In genomic region chr17:8186446-8186786, GRCh38 we compare ENCODE assay signal across 9 cellular contexts. TPM values are rescaled to one million over a fixed set of nuclear protein-coding genes. Genes with fewer than 3 reads are reported as not detected.
A peak's percentile ranks its signal among the peaks of the same experiment; 100 is the strongest.
DNase-seq lines count a peak whose midpoint lies in the region; ATAC-seq and TF ChIP-seq lines count a peak whose summit lies in the region.
"Had no signal": no experiment of that assay in that cellular context is flagged by ENCODE, and none has a peak within 500 bp of the region (broad histone marks: within the 10 kb centered on the region; RNA-seq: fewer than 3 reads in every experiment).

No MANE protein-coding gene starts in this region.

- peaks cover 9% of the 10 kb centered on the region for H3K4me1 ChIP-seq in GM23338 (ENCODE audit: insufficient read depth)
- peaks cover 9 to 25% of the 10 kb centered on the region in 2 experiments; a peak in 3 of 4 replicates for H3K4me1 ChIP-seq in SK-N-SH (ENCODE audit: control insufficient read depth in 1 of 2, insufficient read depth in 2 of 2, low read depth in 1 of 2, low read length in 1 of 2)
- H3K4me1 ChIP-seq in iPS-18a (ENCODE audit: control insufficient read depth, low read depth, low read length) = peaks cover 8% of the 10 kb centered on the region
- peaks cover 47% of the 10 kb centered on the region for H3K4me1 ChIP-seq in suprapubic skin

- peaks cover 22% of the 10 kb centered on the region for H3K27me3 Mint-ChIP-seq in GM23338 (ENCODE audit: insufficient read depth, low read depth, poor library complexity)
- peaks cover 16% of the 10 kb centered on the region for H3K27me3 Mint-ChIP-seq in T-helper 2 cell treated with Interferon-gamma antibody and Interleukin-4, amounts not matched to agents 5 μg/mL and 100 μg/mL, for 36 hours (ENCODE audit: low read depth)
- H3K27me3 Mint-ChIP-seq: activated B cell treated with CpG ODN at 0.5 μM for 24 hours had no signal

- H3K27ac Mint-ChIP-seq in GM23338 = no peak overlapping the region
- no peak overlapping the region for H3K27ac Mint-ChIP-seq in T-helper 2 cell treated with Interferon-gamma antibody and Interleukin-4, amounts not matched to agents 5 μg/mL and 100 μg/mL, for 36 hours
- H3K27ac Mint-ChIP-seq in stimulated activated effector memory CD8-positive, alpha-beta T cell treated with anti-CD3 and anti-CD28 coated beads, Interleukin-12 subunit alpha, Interleukin-12 subunit beta, amount 100 ng/mL, for 72 hours = no peak overlapping the region
- H3K27ac Mint-ChIP-seq: activated B cell treated with CpG ODN at 0.5 μM for 24 hours had no signal

- peaks cover 11% of the 10 kb centered on the region for H3F3A ChIP-seq in GM23338 (replicated peaks; ENCODE audit: low read depth)
- H3F3A ChIP-seq in SK-N-SH (replicated peaks; ENCODE audit: insufficient read depth) = peaks cover 34% of the 10 kb centered on the region

- H3K4me3 ChIP-seq in GM23338 (peak overlapping the region; percentile 100), SK-N-SH (ENCODE audit: low read depth in 2 of 2, low read length in 1 of 2) (peak overlapping the region; percentile 88 to 94), iPS-18a (ENCODE audit: low read length) (peak overlapping the region; percentile 99), suprapubic skin (peak overlapping the region; percentile 96)

- H3K36me3 ChIP-seq in GM23338 (ENCODE audit: insufficient read depth) (no peaks in the 10 kb centered on the region), SK-N-SH (replicated peaks in 1 of 2; ENCODE audit: control insufficient read depth in 1 of 2, insufficient read depth in 2 of 2, low read length in 1 of 2) (no peaks in the 10 kb centered on the region), iPS-18a (ENCODE audit: control insufficient read depth, low read depth, low read length) (no peaks in the 10 kb centered on the region), suprapubic skin (no peaks in the 10 kb centered on the region)

- H3K27me3 ChIP-seq in GM23338 (ENCODE audit: insufficient read depth) (peaks cover 13% of the 10 kb centered on the region), SK-N-SH (ENCODE audit: insufficient read depth) (no peaks in the 10 kb centered on the region), iPS-18a (ENCODE audit: control insufficient read depth, insufficient read depth, low read length) (peaks cover 19% of the 10 kb centered on the region), suprapubic skin (no peaks in the 10 kb centered on the region)

- no peak overlapping the region for H3K4me3 Mint-ChIP-seq in GM23338
- no peak overlapping the region for H3K4me3 Mint-ChIP-seq in T-helper 2 cell treated with Interferon-gamma antibody and Interleukin-4, amounts not matched to agents 5 μg/mL and 100 μg/mL, for 36 hours
- H3K4me3 Mint-ChIP-seq in stimulated activated effector memory CD8-positive, alpha-beta T cell treated with anti-CD3 and anti-CD28 coated beads, Interleukin-12 subunit alpha, Interleukin-12 subunit beta, amount 100 ng/mL, for 72 hours = no peak overlapping the region
- H3K4me3 Mint-ChIP-seq: activated B cell treated with CpG ODN at 0.5 μM for 24 hours had no signal

- TF ChIP-seq POLR2A in suprapubic skin (IDR thresholded peaks at IDR 0.05) (no peak), erythroblast (IDR thresholded peaks at IDR 0.05; ENCODE audit: low read length) (no peak)

- H4K20me1 ChIP-seq in GM23338 (replicated peaks; ENCODE audit: insufficient read depth) (no peaks in the 10 kb centered on the region), SK-N-SH (ENCODE audit: insufficient read depth) (peaks cover 13% of the 10 kb centered on the region)

- peak overlapping the region; percentile 76 for H3K9ac ChIP-seq in SK-N-SH
- peak overlapping the region; percentile 57 for H3K9ac ChIP-seq in iPS-18a (ENCODE audit: low read length)

- H2AFZ ChIP-seq in GM23338 = peak overlapping the region; percentile 98
- peak overlapping the region; percentile 84 for H2AFZ ChIP-seq in SK-N-SH (ENCODE audit: low read depth)

- peaks cover 13% of the 10 kb centered on the region for H3K4me1 Mint-ChIP-seq in GM23338
- H3K4me1 Mint-ChIP-seq in T-helper 2 cell treated with Interferon-gamma antibody and Interleukin-4, amounts not matched to agents 5 μg/mL and 100 μg/mL, for 36 hours (ENCODE audit: low read depth) = peaks cover 20% of the 10 kb centered on the region
- peaks cover 20% of the 10 kb centered on the region for H3K4me1 Mint-ChIP-seq in stimulated activated effector memory CD8-positive, alpha-beta T cell treated with anti-CD3 and anti-CD28 coated beads, Interleukin-12 subunit alpha, Interleukin-12 subunit beta, amount 100 ng/mL, for 72 hours

- WGBS in SK-N-SH (ENCODE audit: low lambda C conversion rate) = 0% methylated on average over 11 of the region's 23 CpGs
- WGBS in suprapubic skin = 0% methylated on average over 20 of the region's 23 CpGs

- no peaks in the 10 kb centered on the region; the same call in 2 of the 3 replicates for H3K9me3 Mint-ChIP-seq in GM23338
- H3K9me3 Mint-ChIP-seq in T-helper 2 cell treated with Interferon-gamma antibody and Interleukin-4, amounts not matched to agents 5 μg/mL and 100 μg/mL, for 36 hours = no peaks in the 10 kb centered on the region
- H3K9me3 Mint-ChIP-seq in stimulated activated effector memory CD8-positive, alpha-beta T cell treated with anti-CD3 and anti-CD28 coated beads, Interleukin-12 subunit alpha, Interleukin-12 subunit beta, amount 100 ng/mL, for 72 hours = no peaks in the 10 kb centered on the region
- H3K9me3 Mint-ChIP-seq: activated B cell treated with CpG ODN at 0.5 μM for 24 hours had no signal

- no peaks in the 10 kb centered on the region; the same call in 2 of the 3 replicates for H3K36me3 Mint-ChIP-seq in GM23338 (ENCODE audit: low read depth)
- no peaks in the 10 kb centered on the region for H3K36me3 Mint-ChIP-seq in T-helper 2 cell treated with Interferon-gamma antibody and Interleukin-4, amounts not matched to agents 5 μg/mL and 100 μg/mL, for 36 hours (ENCODE audit: low read depth)
- H3K36me3 Mint-ChIP-seq in stimulated activated effector memory CD8-positive, alpha-beta T cell treated with anti-CD3 and anti-CD28 coated beads, Interleukin-12 subunit alpha, Interleukin-12 subunit beta, amount 100 ng/mL, for 72 hours = peaks cover 6% of the 10 kb centered on the region

- no peak for TF ChIP-seq RAD21 in SK-N-SH (IDR thresholded peaks at IDR 0.05; ENCODE audit: low read length)

- H3K9me3 ChIP-seq in SK-N-SH (no peaks in the 10 kb centered on the region), iPS-18a (ENCODE audit: control insufficient read depth, low read depth, low read length) (no peaks in the 10 kb centered on the region), suprapubic skin (no peaks in the 10 kb centered on the region)

- TF ChIP-seq CTCF in GM23338 (conservative IDR thresholded peaks at IDR 0.05; ENCODE audit: low read depth in 2 of 2) (0 out of 4 replicates have a peak, but pooled peaks of 1 of the 2 experiments have one; percentile 25), SK-N-SH (IDR thresholded peaks at IDR 0.05) (peak; percentile 54), suprapubic skin (IDR thresholded peaks at IDR 0.05) (no peak)

- DNase-seq in GM23338 (ENCODE audit: low spot score) (no peak), SK-N-SH (no peak), suprapubic skin (ENCODE audit: low spot score in 2 of 2) (no peak), erythroblast (lab: John Stamatoyannopoulos, UW) (no peak)
- no peak for DNase-seq in T-helper 2 cell treated with Interferon-gamma antibody and Interleukin-4, amounts not matched to agents 5 μg/mL and 100 μg/mL, for 36 hours (ENCODE audit: low spot score)
- DNase-seq in activated CD4-positive, alpha-beta T cell treated with anti-CD3 and anti-CD28 coated beads, Interleukin-2, amount 50 U/mL, for 1 hour = no peak
- no peak for DNase-seq in stimulated activated effector memory CD8-positive, alpha-beta T cell treated with anti-CD3 and anti-CD28 coated beads, Interleukin-12 subunit alpha, Interleukin-12 subunit beta, amount 100 ng/mL, for 72 hours (ENCODE audit: low spot score in 2 of 2)

- no peak for ATAC-seq in GM23338
- ATAC-seq in stimulated activated effector memory CD8-positive, alpha-beta T cell treated with anti-CD3 and anti-CD28 coated beads, Interleukin-12 subunit alpha, Interleukin-12 subunit beta, amount 100 ng/mL, for 72 hours = no peak

- H3K27ac ChIP-seq in GM23338 (ENCODE audit: low read depth) = no peak overlapping the region
- peak overlapping the region; percentile 79 to 94 for H3K27ac ChIP-seq in SK-N-SH (ENCODE audit: low read depth in 2 of 2, low read length in 1 of 2)
- no peak overlapping the region for H3K27ac ChIP-seq in iPS-18a (ENCODE audit: low read length)
- peak overlapping the region; percentile 95 for H3K27ac ChIP-seq in suprapubic skin

- no peak for TF ChIP-seq EP300 in SK-N-SH (IDR thresholded peaks at IDR 0.05; ENCODE audit: borderline replicate concordance in 1 of 2, low read depth in 1 of 2, low read length in 1 of 2)
- no peak for TF ChIP-seq EP300 in suprapubic skin (IDR thresholded peaks at IDR 0.05)

- no peaks in the 10 kb centered on the region for H3K79me2 ChIP-seq in GM23338 (replicated peaks; ENCODE audit: insufficient read depth)
- H3K79me2 ChIP-seq in SK-N-SH (ENCODE audit: insufficient read depth) = peaks cover 18% of the 10 kb centered on the region; the same call in 1 of the 2 replicates

- CTCF ChIA-PET in SK-N-SH (lab: Yijun Ruan, JAX) = interaction anchor here (1.0 to 5.5 kb wide), 11 partner anchors 9 to 114 kb away, joined by 4 to 55 read pairs (median 6); partner anchors contain the start of genes ALOXE3 and TMEM107

- H3K9me2 ChIP-seq in GM23338 (ENCODE audit: insufficient read depth) = no peaks in the 10 kb centered on the region
- no peaks in the 10 kb centered on the region for H3K9me2 ChIP-seq in SK-N-SH

- POLR2A ChIA-PET in SK-N-SH (lab: Yijun Ruan, JAX) = interaction anchor here (0.7 to 4.4 kb wide), 6 partner anchors 10 to 62 kb away, joined by 3 to 33 read pairs (median 4); partner anchors contain the start of genes CTC1 and TMEM107

- H3K4me2 ChIP-seq in GM23338 (peak overlapping the region; percentile 77), SK-N-SH (peak overlapping the region; percentile 88)

RNA-seq across cellular contexts. Expression of gene BORCS6, which starts 3.6 kb away (rescaled TPM):
- 3.9 and 7.1 TPM in 2 replicates for total RNA-seq in GM23338 (2014; rRNA removed; shearing (Covaris generic))
- 1.8 and 2.1 TPM in 2 replicates for polyA plus RNA-seq in GM23338 (2016; fragmentation: Nextera tagmentation; extraction: Ambion mirVana)
- 3.7 and 4.3 TPM in 2 replicates for polyA plus RNA-seq in SK-N-SH (2012; rRNA removed)
- 2.1 and 3.5 TPM in 2 replicates for polyA plus RNA-seq in SK-N-SH (2012; cell fraction: cytosol; rRNA removed)
- 2.9 and 3.5 TPM in 2 replicates for polyA plus RNA-seq in SK-N-SH (2012; cell fraction: nucleus; rRNA removed)
- total RNA-seq in suprapubic skin = 10 to 100 TPM in 2 of 4 donors, 1 to 10 TPM in 2; 8.1 to 10.6 (median 9.9) TPM

RNA-seq across cellular contexts. Expression of gene TMEM107, which starts 10.2 kb away (rescaled TPM):
- total RNA-seq in GM23338 (2014; rRNA removed; shearing (Covaris generic)) = 11.0 and 20.4 TPM in 2 replicates
- 10.8 and 16.3 TPM in 2 replicates for polyA plus RNA-seq in GM23338 (2016; fragmentation: Nextera tagmentation; extraction: Ambion mirVana)
- polyA plus RNA-seq in SK-N-SH (2012; rRNA removed) = 18.6 and 19.2 TPM in 2 replicates
- 16.7 and 17.7 TPM in 2 replicates for polyA plus RNA-seq in SK-N-SH (2012; cell fraction: cytosol; rRNA removed)
- polyA plus RNA-seq in SK-N-SH (2012; cell fraction: nucleus; rRNA removed) = 16.7 and 21.4 TPM in 2 replicates
- 10 to 100 TPM; 13.7 to 21.4 (median 19.4) TPM for total RNA-seq in suprapubic skin

RNA-seq across cellular contexts. Expression of gene VAMP2, which starts 23.7 kb away (rescaled TPM):
- total RNA-seq in GM23338 (2014; rRNA removed; shearing (Covaris generic)) = 6.9 and 9.8 TPM in 2 replicates
- polyA plus RNA-seq in GM23338 (2016; fragmentation: Nextera tagmentation; extraction: Ambion mirVana) (25.4 and 32.3 TPM in 2 replicates), SK-N-SH (2012; rRNA removed) (42.0 and 43.4 TPM in 2 replicates)
- polyA plus RNA-seq in SK-N-SH (2012; cell fraction: cytosol; rRNA removed) = 39.1 and 45.5 TPM in 2 replicates
- polyA plus RNA-seq in SK-N-SH (2012; cell fraction: nucleus; rRNA removed) = 81.4 and 130 TPM in 2 replicates
- total RNA-seq in suprapubic skin = 10 to 100 TPM; 41.2 to 64.3 (median 52.8) TPM

RNA-seq across cellular contexts. Expression of gene AURKB, which starts 24.0 kb away (rescaled TPM):
- 128 and 135 TPM in 2 replicates for total RNA-seq in GM23338 (2014; rRNA removed; shearing (Covaris generic))
- polyA plus RNA-seq in GM23338 (2016; fragmentation: Nextera tagmentation; extraction: Ambion mirVana) (202 and 212 TPM in 2 replicates), SK-N-SH (2012; rRNA removed) (28.8 and 43.9 TPM in 2 replicates)
- polyA plus RNA-seq in SK-N-SH (2012; cell fraction: cytosol; rRNA removed) = 23.4 and 32.0 TPM in 2 replicates
- polyA plus RNA-seq in SK-N-SH (2012; cell fraction: nucleus; rRNA removed) = 104 and 168 TPM in 2 replicates
- 10 to 100 TPM in 2 of 4 donors, 1 to 10 TPM in 2; 3.7 to 18.2 (median 9.5) TPM for total RNA-seq in suprapubic skin

RNA-seq across cellular contexts. Expression of gene PER1, which starts 34.2 kb away (rescaled TPM):
- 36.1 and 40.5 TPM in 2 replicates for total RNA-seq in GM23338 (2014; rRNA removed; shearing (Covaris generic))
- polyA plus RNA-seq in GM23338 (2016; fragmentation: Nextera tagmentation; extraction: Ambion mirVana) (12.2 and 12.4 TPM in 2 replicates), SK-N-SH (2012; rRNA removed) (32.7 and 56.8 TPM in 2 replicates)
- polyA plus RNA-seq in SK-N-SH (2012; cell fraction: cytosol; rRNA removed) = 2.7 and 4.0 TPM in 2 replicates
- 201 and 297 TPM in 2 replicates for polyA plus RNA-seq in SK-N-SH (2012; cell fraction: nucleus; rRNA removed)
- 100 to 1,000 TPM; 272 to 655 (median 330) TPM for total RNA-seq in suprapubic skin

Comparison
In these comparisons a context has a peak if more than half of its experiments do, and no peak if none do; other contexts are left out.
1. H3K27ac ChIP-seq: peak in SK-N-SH (2 of 2) and suprapubic skin (single experiment); none in GM23338 (single experiment) and iPS-18a (single experiment).
2. Peak in every context shown above with its lines, with median percentiles within 50 percentile points of each other: H3K4me3 ChIP-seq.